1 cellular context compared by ENCODE assay signal in genomic region chr2:113602040-113602769, GRCh38.
TF ChIP-seq lines count a peak whose summit lies in the region.

No MANE protein-coding gene starts in this region.

TF ChIP-seq in K562, 482 proteins besides CTCF, POLR2A, EP300 and RAD21 (continued from another document):
- peak; percentile 95 for TF ChIP-seq ZBTB33 (CRISPR knock-in tag; IDR thresholded peaks at IDR 0.05)
TF ChIP-seq in K562: peak in this region for 3; not testable (repeated sequence) for 479.
